ENCODE assay signal across 15 cellular contexts in the genomic region with DNA sequence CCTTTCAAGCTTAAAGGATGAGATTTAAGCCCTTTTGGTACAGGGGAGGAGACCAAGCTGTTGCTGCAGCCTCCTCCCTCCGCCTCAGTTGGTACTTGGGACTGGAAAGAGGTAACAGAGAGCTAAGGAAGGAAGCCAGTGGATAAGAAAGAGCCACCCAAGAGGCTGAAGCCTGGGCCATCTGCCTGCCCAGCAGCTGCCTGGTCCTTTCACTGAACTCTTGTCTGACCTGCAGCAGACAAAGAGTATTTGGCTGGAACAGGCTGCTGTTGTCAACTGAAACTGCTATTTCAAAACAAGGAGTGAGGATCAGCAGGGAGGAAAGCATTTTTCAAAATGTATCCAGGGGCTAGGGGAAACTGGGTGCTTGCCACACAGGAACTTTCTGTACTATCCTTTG. TPM values are rescaled to one million over a fixed set of nuclear protein-coding genes. Genes with fewer than 3 reads are reported as not detected.
A peak's percentile ranks its signal among the peaks of the same experiment; 100 is the strongest.
DNase-seq lines count a peak whose midpoint lies in the region; ATAC-seq and TF ChIP-seq lines count a peak whose summit lies in the region.
"Had no signal": no experiment of that assay in that cellular context is flagged by ENCODE, and none has a peak within 500 bp of the region (broad histone marks: within the 10 kb centered on the region; RNA-seq: fewer than 3 reads in every experiment).

No MANE protein-coding gene starts in this region.

- no peak overlapping the region for H2BK120ac ChIP-seq in mesenchymal stem cell (ENCODE audit: low read depth, low read length)

- WGBS in mesenchymal stem cell, result 95% methylated on average over 1 of the region's 1 CpG
- WGBS in spleen, 5 donors, result 53 to 84% (median 67%) methylated on average over 1 of the region's 1 CpG

- TF ChIP-seq CTCF in spleen (IDR thresholded peaks at IDR 0.05 in 8 of 11, conservative IDR thresholded peaks at IDR 0.05 in 3 of 11), result no peak

- peak; percentile 28 for DNase-seq in NCI-H524 treated with DMSO at 0.1 percent for 48 hours (lab: John Stamatoyannopoulos, UW)
- DNase-seq in epidermal melanocyte (ENCODE audit: insufficient read length, low spot score), result peak; percentile 59
- DNase-seq in mesenchymal stem cell, result peak; percentile 8
- DNase-seq in spleen, result peak; percentile 25
- DNase-seq in DMS114 treated with DMSO at 0.1 percent for 48 hours (lab: John Stamatoyannopoulos, UW; ENCODE audit: unreplicated experiment), result no peak
- no peak for DNase-seq in NCI-H446 treated with DMSO at 0.1 percent for 48 hours (lab: John Stamatoyannopoulos, UW)
- DNase-seq in T1000 (lab: John Stamatoyannopoulos, UW), result no peak
- DNase-seq: activated naive CD4-positive, alpha-beta T cell treated with Interleukin-2 at 50 U/mL for 16 hours; brain microvascular endothelial cell; DND-41; NCI-H526 treated with DMSO at 0.1 percent for 48 hours; stimulated activated CD4-positive, alpha-beta T cell treated with anti-CD3 and anti-CD28 coated beads, Interleukin-2, amount 100 ng/mL, for 24 hours had no signal

- no peak overlapping the region for H2BK15ac ChIP-seq in mesenchymal stem cell (ENCODE audit: low read depth, poor library complexity, severe bottlenecking)

- no peak overlapping the region for H4K91ac ChIP-seq in mesenchymal stem cell (ENCODE audit: low read length)

- H3K36me3 ChIP-seq in mesenchymal stem cell (ENCODE audit: control insufficient read depth in 1 of 2, insufficient read depth in 2 of 2, low read depth in 1 of 2, low read length in 2 of 2) (peaks cover 0 to 58% of the 10 kb centered on the region in 2 experiments), spleen (no peaks in the 10 kb centered on the region)
- H3K36me3 ChIP-seq: brain microvascular endothelial cell had no signal

- H3K9ac ChIP-seq in mesenchymal stem cell (ENCODE audit: low read length), result no peak overlapping the region

- H3K27ac ChIP-seq in mesenchymal stem cell (ENCODE audit: low read length, poor library complexity, severe bottlenecking) (no peak overlapping the region), spleen (peak overlapping the region in 5 of 8 donors; percentile 9 to 36 (median 30))
- H3K27ac ChIP-seq: brain microvascular endothelial cell, hepatocyte had no signal

- H3K4me3 ChIP-seq in mesenchymal stem cell (ENCODE audit: insufficient read depth in 1 of 2, low read depth in 1 of 2, low read length in 2 of 2) (no peak overlapping the region), spleen (no peak overlapping the region)
- H3K4me3 ChIP-seq: hepatocyte, lung had no signal

- H4K8ac ChIP-seq in mesenchymal stem cell (ENCODE audit: low read length), result no peak overlapping the region

- no peak overlapping the region for H2AK5ac ChIP-seq in mesenchymal stem cell (ENCODE audit: low read length, severe bottlenecking)

- peaks cover 2% of the 10 kb centered on the region for H3K4me1 ChIP-seq in mesenchymal stem cell (ENCODE audit: control insufficient read depth, insufficient read depth, low read depth, low read length)
- H3K4me1 ChIP-seq in spleen, result peaks cover 0 to 50% (median 11%) of the 10 kb centered on the region in 6 donors

- H2BK5ac ChIP-seq in mesenchymal stem cell (ENCODE audit: low read depth, low read length, poor library complexity, severe bottlenecking), result no peak overlapping the region

- no peak overlapping the region for H2BK12ac ChIP-seq in mesenchymal stem cell (ENCODE audit: low read length in 2 of 2)

- no peak for TF ChIP-seq POLR2A in spleen (IDR thresholded peaks at IDR 0.05)

- intact Hi-C loops in spleen (cut with DNase I; ENCODE audit: low total_unique reads), result no loop called here

- no peaks in the 10 kb centered on the region for H3K27me3 ChIP-seq in mesenchymal stem cell (ENCODE audit: control insufficient read depth in 1 of 2, insufficient read depth in 1 of 2, low read length in 2 of 2)
- no peaks in the 10 kb centered on the region for H3K27me3 ChIP-seq in spleen (replicated peaks in 1 of 7)
- H3K27me3 ChIP-seq: brain microvascular endothelial cell, hepatocyte had no signal

- H3K18ac ChIP-seq in mesenchymal stem cell (ENCODE audit: low read depth in 1 of 2, low read length in 2 of 2), result no peak overlapping the region

- H3K14ac ChIP-seq in mesenchymal stem cell (ENCODE audit: low read length in 2 of 2), result no peak overlapping the region

- no peaks in the 10 kb centered on the region for H3K9me3 ChIP-seq in mesenchymal stem cell (ENCODE audit: control insufficient read depth, low read length)
- no peaks in the 10 kb centered on the region for H3K9me3 ChIP-seq in spleen

- no peak overlapping the region for H2AFZ ChIP-seq in mesenchymal stem cell (ENCODE audit: low read depth, low read length)
- H2AFZ ChIP-seq: hepatocyte had no signal

- no peak overlapping the region for H3K23ac ChIP-seq in mesenchymal stem cell (ENCODE audit: low read length in 2 of 2)

- no peak overlapping the region for H3K4ac ChIP-seq in mesenchymal stem cell (ENCODE audit: low read depth in 1 of 2, low read length in 2 of 2)

- no peak overlapping the region for H3K4me2 ChIP-seq in mesenchymal stem cell (ENCODE audit: low read length, poor library complexity, severe bottlenecking)
- H3K4me2 ChIP-seq: hepatocyte had no signal

- H3K79me1 ChIP-seq in mesenchymal stem cell (replicated peaks; ENCODE audit: low read length, poor library complexity, severe bottlenecking), result peaks cover 12% of the 10 kb centered on the region

- ATAC-seq in GM19463 (IDR thresholded peaks at IDR 0.05; ENCODE audit: unreplicated experiment), result no peak

RNA-seq across cellular contexts. Expression of a gene that starts 30.3 kb away (rescaled TPM):
- 6.3 TPM for polyA plus RNA-seq in mesenchymal stem cell (2013, experiment 1 of 2)
- polyA plus RNA-seq in mesenchymal stem cell (2013, experiment 2 of 2), result 5.1 TPM
- total RNA-seq in spleen, result 100 to 1,000 TPM; 170 to 580 (median 273) TPM
- 10 to 100 TPM in 1 of 3 donors, 1 to 10 TPM in 2; 6.9 to 48.7 (median 8.6) TPM for polyA plus RNA-seq in spleen

Comparison
In these comparisons a context has a peak if more than half of its experiments do, and no peak if none do; other contexts are left out.
1. DNase-seq: peak in NCI-H524 treated with DMSO at 0.1 percent for 48 hours (single experiment), epidermal melanocyte (single experiment), mesenchymal stem cell (single experiment) and spleen (single experiment); none in DMS114 treated with DMSO at 0.1 percent for 48 hours (single experiment), NCI-H446 treated with DMSO at 0.1 percent for 48 hours (single experiment) and T1000 (single experiment).